Comparison of ENCODE assay signal across 15 cellular contexts in genomic region chr15:70355275-70355795, GRCh38.
A peak's percentile ranks its signal among the peaks of the same experiment; 100 is the strongest.
DNase-seq lines count a peak whose midpoint lies in the region; ATAC-seq and TF ChIP-seq lines count a peak whose summit lies in the region.
"Had no signal": no experiment of that assay in that cellular context is flagged by ENCODE, and none has a peak within 500 bp of the region (broad histone marks: within the 10 kb centered on the region; RNA-seq: fewer than 3 reads in every experiment).

No MANE protein-coding gene starts in this region.

- H3K27me3 Mint-ChIP-seq in activated CD8-positive, alpha-beta T cell treated with anti-CD3 and anti-CD28 coated beads, Interleukin-2, amount 10 ng/mL, durations not matched to agents 7 days and 5 days (ENCODE audit: low read depth): peaks cover 19% of the 10 kb centered on the region
- H3K27me3 Mint-ChIP-seq in activated CD8-positive, alpha-beta T cell treated with anti-CD3 and anti-CD28 coated beads for 36 hours: no peaks in the 10 kb centered on the region
- peaks cover 43% of the 10 kb centered on the region for H3K27me3 Mint-ChIP-seq in progenitor cell of endocrine pancreas
- peaks cover 17 to 38% of the 10 kb centered on the region in 2 donors for H3K27me3 Mint-ChIP-seq in natural killer cell (ENCODE audit: low read depth in 2 of 2)

- H3K36me3 ChIP-seq in KMS-11 (ENCODE audit: insufficient read depth): no peaks in the 10 kb centered on the region
- H3K36me3 ChIP-seq: thyroid gland had no signal

- H3K27ac ChIP-seq in KMS-11 (no peak overlapping the region), coronary artery (no peak overlapping the region)
- H3K27ac ChIP-seq: thyroid gland had no signal

- peak; percentile 14 for DNase-seq in activated CD8-positive, alpha-beta T cell treated with anti-CD3 and anti-CD28 coated beads, Interleukin-2, amount 10 ng/mL, durations not matched to agents 7 days and 5 days
- DNase-seq in activated CD8-positive, alpha-beta T cell treated with anti-CD3 and anti-CD28 coated beads for 36 hours: no peak
- peak; percentile 47 for DNase-seq in coronary artery (ENCODE audit: low spot score)
- no peak for DNase-seq in progenitor cell of endocrine pancreas (ENCODE audit: low spot score, unreplicated experiment)
- DNase-seq in SK-N-DZ (ENCODE audit: low spot score): no peak
- DNase-seq in natural killer cell: no peak
- DNase-seq: activated T-cell treated with anti-CD3 and anti-CD28 coated beads, Interleukin-2, amount 50 U/mL, for 4 hours; amniotic stem cell; effector memory CD4-positive, alpha-beta T cell; glutamatergic neuron; left colon had no signal

- H2AFZ ChIP-seq in KMS-11 (ENCODE audit: low read depth): no peak overlapping the region

- TF ChIP-seq CTCF in activated CD8-positive, alpha-beta T cell treated with anti-CD3 and anti-CD28 coated beads for 36 hours (IDR thresholded peaks at IDR 0.05): no peak
- TF ChIP-seq CTCF in KMS-11 (conservative IDR thresholded peaks at IDR 0.05; ENCODE audit: low read depth, low read length) (peak; percentile 21; the same call in 1 of the 2 replicates), coronary artery (IDR thresholded peaks at IDR 0.05) (no peak), progenitor cell of endocrine pancreas (IDR thresholded peaks at IDR 0.05; ENCODE audit: unreplicated experiment) (peak; percentile 39), natural killer cell (IDR thresholded peaks at IDR 0.05) (no peak)

- no peak overlapping the region for H3K4me2 ChIP-seq in KMS-11

- H3K4me1 Mint-ChIP-seq in activated CD8-positive, alpha-beta T cell treated with anti-CD3 and anti-CD28 coated beads, Interleukin-2, amount 10 ng/mL, durations not matched to agents 7 days and 5 days (ENCODE audit: low read depth): no peaks in the 10 kb centered on the region
- H3K4me1 Mint-ChIP-seq in activated CD8-positive, alpha-beta T cell treated with anti-CD3 and anti-CD28 coated beads for 36 hours (ENCODE audit: low read depth): no peaks in the 10 kb centered on the region
- peaks cover 37% of the 10 kb centered on the region for H3K4me1 Mint-ChIP-seq in progenitor cell of endocrine pancreas (ENCODE audit: low read depth)
- no peaks in the 10 kb centered on the region for H3K4me1 Mint-ChIP-seq in natural killer cell

- no peak overlapping the region for H3K9ac ChIP-seq in KMS-11

- no peaks in the 10 kb centered on the region for H3K79me2 ChIP-seq in KMS-11 (ENCODE audit: insufficient read depth, low read depth)

- no peaks in the 10 kb centered on the region for H3K4me1 ChIP-seq in KMS-11 (ENCODE audit: low read depth, poor library complexity, severe bottlenecking)
- H3K4me1 ChIP-seq: thyroid gland had no signal

- POLR2A ChIA-PET in activated CD8-positive, alpha-beta T cell treated with anti-CD3 and anti-CD28 coated beads, Interleukin-2, amount 10 ng/mL, durations not matched to agents 7 days and 5 days (lab: Charles Lee): no interaction called here
- POLR2A ChIA-PET in activated CD8-positive, alpha-beta T cell treated with anti-CD3 and anti-CD28 coated beads for 36 hours (lab: Charles Lee): no interaction called here

- H3K27ac Mint-ChIP-seq in activated CD8-positive, alpha-beta T cell treated with anti-CD3 and anti-CD28 coated beads, Interleukin-2, amount 10 ng/mL, durations not matched to agents 7 days and 5 days: no peak overlapping the region
- H3K27ac Mint-ChIP-seq in activated CD8-positive, alpha-beta T cell treated with anti-CD3 and anti-CD28 coated beads for 36 hours: no peak overlapping the region
- H3K27ac Mint-ChIP-seq in progenitor cell of endocrine pancreas: no peak overlapping the region
- no peak overlapping the region for H3K27ac Mint-ChIP-seq in natural killer cell
- H3K27ac Mint-ChIP-seq: nephron had no signal

- no peaks in the 10 kb centered on the region for H4K20me1 ChIP-seq in KMS-11 (ENCODE audit: insufficient read depth)

- H3K4me3 ChIP-seq in KMS-11 (IDR thresholded peaks at IDR 0.05; ENCODE audit: insufficient read depth, low read depth, low read length) (no peak overlapping the region), coronary artery (no peak overlapping the region)
- H3K4me3 ChIP-seq: thyroid gland had no signal

- CTCF ChIA-PET in activated CD8-positive, alpha-beta T cell treated with anti-CD3 and anti-CD28 coated beads, Interleukin-2, amount 10 ng/mL, durations not matched to agents 7 days and 5 days (lab: Charles Lee): no interaction called here
- CTCF ChIA-PET in activated CD8-positive, alpha-beta T cell treated with anti-CD3 and anti-CD28 coated beads for 36 hours (lab: Charles Lee): no interaction called here

- no peaks in the 10 kb centered on the region for H3K27me3 ChIP-seq in KMS-11 (ENCODE audit: insufficient read depth, low read depth)
- H3K27me3 ChIP-seq: thyroid gland had no signal

- no peak overlapping the region for H3K4me3 Mint-ChIP-seq in activated CD8-positive, alpha-beta T cell treated with anti-CD3 and anti-CD28 coated beads, Interleukin-2, amount 10 ng/mL, durations not matched to agents 7 days and 5 days
- H3K4me3 Mint-ChIP-seq in activated CD8-positive, alpha-beta T cell treated with anti-CD3 and anti-CD28 coated beads for 36 hours: no peak overlapping the region
- no peak overlapping the region for H3K4me3 Mint-ChIP-seq in progenitor cell of endocrine pancreas (ENCODE audit: low read depth)
- no peak overlapping the region for H3K4me3 Mint-ChIP-seq in natural killer cell
- H3K4me3 Mint-ChIP-seq: activated T-cell treated with anti-CD3 and anti-CD28 coated beads, Interleukin-2, amount 50 U/mL, for 4 hours; nephron had no signal

- ATAC-seq in activated CD8-positive, alpha-beta T cell treated with anti-CD3 and anti-CD28 coated beads, Interleukin-2, amount 10 ng/mL, durations not matched to agents 7 days and 5 days: no peak
- no peak for ATAC-seq in activated CD8-positive, alpha-beta T cell treated with anti-CD3 and anti-CD28 coated beads for 36 hours
- no peak for ATAC-seq in GM19351 (IDR thresholded peaks at IDR 0.05; ENCODE audit: unreplicated experiment)
- no peak for ATAC-seq in natural killer cell
- ATAC-seq: activated T-cell treated with anti-CD3 and anti-CD28 coated beads, Interleukin-2, amount 50 U/mL, for 4 hours; left colon had no signal

- no peaks in the 10 kb centered on the region for H3K9me3 Mint-ChIP-seq in activated CD8-positive, alpha-beta T cell treated with anti-CD3 and anti-CD28 coated beads, Interleukin-2, amount 10 ng/mL, durations not matched to agents 7 days and 5 days (ENCODE audit: insufficient read depth)
- H3K9me3 Mint-ChIP-seq in activated CD8-positive, alpha-beta T cell treated with anti-CD3 and anti-CD28 coated beads for 36 hours: no peaks in the 10 kb centered on the region
- H3K9me3 Mint-ChIP-seq in progenitor cell of endocrine pancreas (ENCODE audit: low read depth) (no peaks in the 10 kb centered on the region), natural killer cell (no peaks in the 10 kb centered on the region)
- H3K9me3 Mint-ChIP-seq: activated T-cell treated with anti-CD3 and anti-CD28 coated beads, Interleukin-2, amount 50 U/mL, for 4 hours; nephron had no signal

- intact Hi-C loops in activated CD8-positive, alpha-beta T cell treated with anti-CD3 and anti-CD28 coated beads for 36 hours (cut with micrococcal nuclease): no loop called here
- intact Hi-C loops in natural killer cell (cut with micrococcal nuclease): no loop called here

- no peaks in the 10 kb centered on the region for H3K36me3 Mint-ChIP-seq in activated CD8-positive, alpha-beta T cell treated with anti-CD3 and anti-CD28 coated beads, Interleukin-2, amount 10 ng/mL, durations not matched to agents 7 days and 5 days (ENCODE audit: low read depth)
- no peaks in the 10 kb centered on the region for H3K36me3 Mint-ChIP-seq in activated CD8-positive, alpha-beta T cell treated with anti-CD3 and anti-CD28 coated beads for 36 hours (ENCODE audit: low read depth)
- H3K36me3 Mint-ChIP-seq in progenitor cell of endocrine pancreas (ENCODE audit: insufficient read depth) (no peaks in the 10 kb centered on the region), natural killer cell (no peaks in the 10 kb centered on the region)

Comparison
In these comparisons a context has a peak if more than half of its experiments do, and no peak if none do; other contexts are left out.
1. DNase-seq: peak in activated CD8-positive, alpha-beta T cell treated with anti-CD3 and anti-CD28 coated beads, Interleukin-2, amount 10 ng/mL, durations not matched to agents 7 days and 5 days (single experiment) and coronary artery (single experiment); none in activated CD8-positive, alpha-beta T cell treated with anti-CD3 and anti-CD28 coated beads for 36 hours (single experiment), progenitor cell of endocrine pancreas (single experiment), SK-N-DZ (single experiment) and natural killer cell (single experiment).
2. CTCF ChIP-seq: peak in KMS-11 (single experiment) and progenitor cell of endocrine pancreas (single experiment); none in activated CD8-positive, alpha-beta T cell treated with anti-CD3 and anti-CD28 coated beads for 36 hours (single experiment), coronary artery (single experiment) and natural killer cell (single experiment).